ENCODE assay signal across 24 cellular contexts in the genomic region with DNA sequence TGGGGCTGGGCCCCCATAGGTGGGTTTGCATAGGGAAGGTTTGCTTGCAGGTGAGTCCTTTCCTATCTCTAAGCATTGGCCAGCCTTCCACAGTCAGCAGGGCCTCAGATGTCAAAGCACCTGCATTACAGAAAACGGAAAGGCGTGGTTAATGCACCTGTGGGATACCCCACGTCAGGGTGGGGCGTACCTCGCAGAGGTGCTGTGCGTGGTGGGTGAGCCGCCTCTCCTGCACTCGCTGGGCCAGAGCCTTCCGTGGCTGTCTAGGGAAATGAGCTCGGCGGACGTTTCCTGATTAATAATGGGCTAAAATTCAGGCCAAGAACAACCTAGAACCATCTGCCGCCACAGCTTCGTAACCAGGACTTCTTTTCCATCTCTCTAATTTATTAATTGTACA. TPM values are rescaled to one million over a fixed set of nuclear protein-coding genes. Genes with fewer than 3 reads are reported as not detected.
DNase-seq lines count a peak whose midpoint lies in the region; TF ChIP-seq lines count a peak whose summit lies in the region.
"Had no signal": no experiment of that assay in that cellular context is flagged by ENCODE, and none has a peak within 500 bp of the region (broad histone marks: within the 10 kb centered on the region; RNA-seq: fewer than 3 reads in every experiment).

No MANE protein-coding gene starts in this region.

- intact Hi-C loops in Caco-2 (cut with micrococcal nuclease; ENCODE audit: unreplicated experiment), result no loop called here
- intact Hi-C loops in transverse colon (cut with DNase I; ENCODE audit: low total_unique reads), result no loop called here
- intact Hi-C loops in uterus (cut with DNase I; ENCODE audit: low total_unique reads), result no loop called here
- intact Hi-C loops in tibial artery (cut with DNase I; ENCODE audit: low total_unique reads), result no loop called here

- no peaks in the 10 kb centered on the region for H3K79me2 ChIP-seq in osteoblast (ENCODE audit: insufficient read depth, low read length)

- H3K27ac ChIP-seq in Peyer's patch (peak overlapping the region in 3 of 4 donors; percentile 76 to 99 (median 98)), osteoblast (ENCODE audit: low read depth, low read length) (no peak overlapping the region), transverse colon (peak overlapping the region; percentile 37 to 90 (median 84)), uterus (no peak overlapping the region), tibial artery (no peak overlapping the region)
- H3K27ac ChIP-seq: A549; BLaER1 treated with 17β-estradiol and CSF1 and Interleukin-3, amounts not matched to agents 10 nM and 100 nM had no signal

- H3K36me3 Mint-ChIP-seq in Caco-2 (ENCODE audit: insufficient read depth, unreplicated experiment), result peaks cover 95% of the 10 kb centered on the region
- H3K36me3 Mint-ChIP-seq: CD8-positive, alpha-beta memory T cell had no signal

- POLR2A ChIA-PET in Caco-2 (lab: Charles Lee), result interaction anchor here (1.4 to 1.5 kb wide), 2 partner anchors 10 to 46 kb away, joined by 5 to 8 read pairs; no protein-coding TSS in a partner anchor

- H3K9me3 Mint-ChIP-seq in Caco-2 (ENCODE audit: unreplicated experiment), result no peaks in the 10 kb centered on the region
- H3K9me3 Mint-ChIP-seq: CD4-positive, alpha-beta T cell; CD8-positive, alpha-beta memory T cell had no signal

- no TSS peak for BruUV-seq in Caco-2 (replicated peaks; lab: Mats Ljungman, UMichigan)

- H3K27ac Mint-ChIP-seq in Caco-2 (ENCODE audit: unreplicated experiment), result peak overlapping the region; percentile 21
- H3K27ac Mint-ChIP-seq: CD4-positive, alpha-beta T cell had no signal

- H3K4me1 Mint-ChIP-seq in Caco-2 (ENCODE audit: low read depth, unreplicated experiment), result no peaks in the 10 kb centered on the region

- H3K4me3 ChIP-seq in Caco-2 (ENCODE audit: low read depth, low read length) (no peak overlapping the region), Peyer's patch (no peak overlapping the region), osteoblast (ENCODE audit: insufficient read depth, low read length) (no peak overlapping the region), transverse colon (no peak overlapping the region), uterus (no peak overlapping the region), tibial artery (no peak overlapping the region)
- H3K4me3 ChIP-seq: A549; BLaER1 treated with 17β-estradiol and CSF1 and Interleukin-3, amounts not matched to agents 10 nM and 100 nM had no signal

- H3K4me2 ChIP-seq in osteoblast (ENCODE audit: insufficient read depth, low read length), result no peak overlapping the region
- H3K4me2 ChIP-seq: A549; BLaER1 treated with 17β-estradiol and CSF1 and Interleukin-3, amounts not matched to agents 10 nM and 100 nM had no signal

- TF ChIP-seq POLR2A in Peyer's patch (IDR thresholded peaks at IDR 0.05) (no peak), transverse colon (IDR thresholded peaks at IDR 0.05) (no peak), uterus (IDR thresholded peaks at IDR 0.05) (no peak)

- no peaks in the 10 kb centered on the region for H3K27me3 Mint-ChIP-seq in Caco-2 (ENCODE audit: insufficient read depth, unreplicated experiment)
- H3K27me3 Mint-ChIP-seq: CD4-positive, alpha-beta T cell had no signal

- no peaks in the 10 kb centered on the region for H4K20me1 ChIP-seq in osteoblast (ENCODE audit: insufficient read depth, low read length)
- H4K20me1 ChIP-seq: BLaER1 treated with 17β-estradiol and CSF1 and Interleukin-3, amounts not matched to agents 10 nM and 100 nM had no signal

- TF ChIP-seq CTCF in Caco-2 (IDR thresholded peaks at IDR 0.05; ENCODE audit: insufficient read depth in 1 of 2, low read depth in 1 of 2, low read length in 1 of 2, severe bottlenecking in 1 of 2, unreplicated experiment in 1 of 2), result no peak
- TF ChIP-seq CTCF in Peyer's patch (IDR thresholded peaks at IDR 0.05), result no peak
- no peak for TF ChIP-seq CTCF in osteoblast (IDR thresholded peaks at IDR 0.05; ENCODE audit: extremely low read depth, low read depth, low read length)
- no peak for TF ChIP-seq CTCF in transverse colon (IDR thresholded peaks at IDR 0.05)
- TF ChIP-seq CTCF in uterus (IDR thresholded peaks at IDR 0.05), result no peak
- no peak for TF ChIP-seq CTCF in tibial artery (IDR thresholded peaks at IDR 0.05)

- WGBS in transverse colon (ENCODE audit: low coverage in 1 of 2), 2 donors, result 77 to 94% methylated on average over 2 to 14 of the region's 14 CpGs

- in situ Hi-C loops in transverse colon (cut with MboI; ENCODE audit: low pct_ligation_motif_present in 1 of 4, low pct_unique_long_range_greater_than_20kb in 1 of 4, low sequenced_read_pairs in 3 of 4), result no loop called here

- CTCF ChIA-PET in Caco-2 (lab: Charles Lee), result no interaction called here

- H3K36me3 ChIP-seq in Caco-2 (ENCODE audit: control insufficient read depth, insufficient read depth, low read length), result peaks cover 4% of the 10 kb centered on the region
- H3K36me3 ChIP-seq in Peyer's patch, result peaks cover 0 to 47% (median 0%) of the 10 kb centered on the region in 3 donors
- no peaks in the 10 kb centered on the region for H3K36me3 ChIP-seq in osteoblast (ENCODE audit: insufficient read depth, low read length)
- peaks cover 0 to 17% (median 3%) of the 10 kb centered on the region in 4 donors for H3K36me3 ChIP-seq in transverse colon
- no peaks in the 10 kb centered on the region for H3K36me3 ChIP-seq in uterus
- H3K36me3 ChIP-seq in tibial artery, result peaks cover 0 to 28% (median 0%) of the 10 kb centered on the region in 3 donors
- H3K36me3 ChIP-seq: BE2C; BLaER1 treated with 17β-estradiol and CSF1 and Interleukin-3, amounts not matched to agents 10 nM and 100 nM had no signal

- no peak overlapping the region for H3K4me3 Mint-ChIP-seq in Caco-2 (ENCODE audit: unreplicated experiment)
- H3K4me3 Mint-ChIP-seq: CD14-positive monocyte; CD4-positive, alpha-beta T cell; CD8-positive, alpha-beta memory T cell had no signal

- H3K27me3 ChIP-seq in Caco-2 (replicated peaks; ENCODE audit: control insufficient read depth, insufficient read depth, low read length) (no peaks in the 10 kb centered on the region), Peyer's patch (no peaks in the 10 kb centered on the region), osteoblast (ENCODE audit: insufficient read depth, low read length) (peaks cover 7% of the 10 kb centered on the region), transverse colon (no peaks in the 10 kb centered on the region), uterus (no peaks in the 10 kb centered on the region), tibial artery (peaks cover 0 to 10% of the 10 kb centered on the region in 2 donors)
- H3K27me3 ChIP-seq: BE2C; BLaER1 treated with 17β-estradiol and CSF1 and Interleukin-3, amounts not matched to agents 10 nM and 100 nM had no signal

- no peak for DNase-seq in Caco-2
- DNase-seq in Peyer's patch, result no peak
- DNase-seq in osteoblast (ENCODE audit: insufficient read length, low spot score, missing footprints), result peak; percentile 38
- DNase-seq in transverse colon, result no peak
- DNase-seq in uterus, result no peak
- no peak for DNase-seq in NCI-H82 (lab: John Stamatoyannopoulos, UW)
- DNase-seq in tibial artery, result no peak
- DNase-seq: 8988T; ACHN; AML-193; BE2C; Calu3; CD4-positive, alpha-beta T cell; DMS53; DMS79 treated with DMSO at 0.1 percent for 48 hours; GF-D8; GOT3; HCEC 1CT had no signal

- TF ChIP-seq EP300 in transverse colon (IDR thresholded peaks at IDR 0.05; ENCODE audit: low read depth), result no peak

- no peak overlapping the region for H2AFZ ChIP-seq in osteoblast (ENCODE audit: low read length)

- H3K4me1 ChIP-seq in Caco-2 (peaks cover 17% of the 10 kb centered on the region), Peyer's patch (peaks cover 0 to 44% (median 9%) of the 10 kb centered on the region in 4 donors), osteoblast (ENCODE audit: insufficient read depth, low read length) (no peaks in the 10 kb centered on the region), transverse colon (peaks cover 8 to 41% (median 27%) of the 10 kb centered on the region in 4 donors), uterus (no peaks in the 10 kb centered on the region), tibial artery (no peaks in the 10 kb centered on the region)
- H3K4me1 ChIP-seq: A549, BE2C had no signal

- no peaks in the 10 kb centered on the region for H3K9me3 ChIP-seq in Caco-2
- no peaks in the 10 kb centered on the region for H3K9me3 ChIP-seq in Peyer's patch
- no peaks in the 10 kb centered on the region for H3K9me3 ChIP-seq in osteoblast (ENCODE audit: low read depth, low read length)
- H3K9me3 ChIP-seq in transverse colon, result no peaks in the 10 kb centered on the region
- H3K9me3 ChIP-seq in uterus, result no peaks in the 10 kb centered on the region
- H3K9me3 ChIP-seq in tibial artery, result no peaks in the 10 kb centered on the region
- H3K9me3 ChIP-seq: A549; BE2C; BLaER1 treated with 17β-estradiol and CSF1 and Interleukin-3, amounts not matched to agents 10 nM and 100 nM had no signal

RNA-seq across cellular contexts. Expression of a gene that starts 32.3 kb away (rescaled TPM):
- total RNA-seq in Caco-2 (2022) (298 and 304 TPM in 2 replicates), Peyer's patch (100 to 1,000 TPM; 104 to 469 (median 424) TPM), osteoblast (under 0.01 TPM in 1 of 2 replicates, not detected in the other), transverse colon (100 to 1,000 TPM; 335 to 641 (median 446) TPM), uterus (10 to 100 TPM in 1 of 4 donors, 1 to 10 TPM in 2, under 1 TPM in 1; 0.88 to 15.6 (median 2.8) TPM)
- total RNA-seq: Daoy, G401 had no signal

Comparison
In these comparisons a context has a peak if more than half of its experiments do, and no peak if none do; other contexts are left out.
1. H3K27ac ChIP-seq: peak in Peyer's patch (3 of 4) and transverse colon (4 of 4); none in osteoblast (single experiment), uterus (0 of 2) and tibial artery (0 of 2).
2. RNA of a gene that starts 32.3 kb away (total RNA-seq): 335 to 641 TPM in transverse colon, 104 to 469 TPM in Peyer's patch and 298 to 304 TPM in Caco-2; 0.88 to 15.6 TPM in uterus and under 0.01 TPM in osteoblast; every median in the first group is over 4 times any median in the second.